8 cellular contexts compared by ENCODE assay signal in genomic region chr10:44978570-44979280, GRCh38. TPM values are rescaled to one million over a fixed set of nuclear protein-coding genes. Genes with fewer than 3 reads are reported as not detected.
DNase-seq lines count a peak whose midpoint lies in the region; ATAC-seq, FAIRE-seq and TF ChIP-seq lines count a peak whose summit lies in the region.

Gene DEPP1, minus strand, starts transcription at chr10:44978809. Its CDS starts 779 bp downstream, at chr10:44978030.

- TF ChIP-seq POLR2A in lower leg skin (IDR thresholded peaks at IDR 0.05) (peak in 1 of 2 donors; percentile 87), tibial nerve (IDR thresholded peaks at IDR 0.05) (peak; percentile 98 to 99)

- TF ChIP-seq CTCF in GM10266 (IDR thresholded peaks at IDR 0.05; ENCODE audit: control insufficient read depth, insufficient read depth, low read depth, missing control alignments) (no peak), KMS-11 (conservative IDR thresholded peaks at IDR 0.05; ENCODE audit: low read depth, low read length) (no peak), lower leg skin (IDR thresholded peaks at IDR 0.05) (no peak), tibial nerve (IDR thresholded peaks at IDR 0.05) (peak in 3 of 5 experiments; percentile 7 to 58 (median 33))

- 20 to 24% methylated on average over 12 of the region's 12 CpGs for WGBS in lower leg skin, 2 donors
- WGBS in tibial nerve, 2 donors: 17 to 20% methylated on average over 12 of the region's 12 CpGs

- peak; percentile 97 to 100 for TF ChIP-seq EP300 in tibial nerve (IDR thresholded peaks at IDR 0.05)

- peak within 1 kb of the TSS; percentile 57 for H3K27ac ChIP-seq in KMS-11
- peak within 1 kb of the TSS; percentile 86 to 97 (median 92) for H3K27ac ChIP-seq in tibial nerve

- DNase-seq in GM10266 (ENCODE audit: extremely low spot score): peak; percentile 68
- peak; percentile 93 for DNase-seq in RCC 7860 (ENCODE audit: low spot score)
- peak; percentile 90 to 97 for DNase-seq in lower leg skin (ENCODE audit: low spot score in 2 of 2)
- peak; percentile 92 to 93 for DNase-seq in tibial nerve (ENCODE audit: low spot score in 2 of 2)

- no peak within 1 kb of the TSS for H3K4me3 ChIP-seq in KMS-11 (IDR thresholded peaks at IDR 0.05; ENCODE audit: insufficient read depth, low read depth, low read length)
- peak within 1 kb of the TSS; percentile 83 for H3K4me3 ChIP-seq in endocrine pancreas (ENCODE audit: control insufficient read depth, insufficient read depth, low read length)
- H3K4me3 ChIP-seq in lower leg skin (ENCODE audit: low read depth, poor library complexity, severe bottlenecking): peak within 1 kb of the TSS; percentile 30
- peak within 1 kb of the TSS; percentile 47 to 70 (median 56) for H3K4me3 ChIP-seq in tibial nerve

- FAIRE-seq in RCC 7860 (lab: Jason Lieb, UNC): peak; percentile 79

- peaks cover 41% of the 10 kb centered on the region for H3K79me2 ChIP-seq in KMS-11 (ENCODE audit: insufficient read depth, low read depth)

- H3K4me2 ChIP-seq in KMS-11: peak within 1 kb of the TSS; percentile 91

- H3K36me3 ChIP-seq in KMS-11 (ENCODE audit: insufficient read depth) (0 out of 2 replicates have a peak, but pooled peaks cover 3% of the 10 kb centered on the region), endocrine pancreas (ENCODE audit: control insufficient read depth, insufficient read depth, low read length) (peaks cover 2% of the 10 kb centered on the region), tibial nerve (peaks cover 0 to 41% (median 6%) of the 10 kb centered on the region in 3 donors)

- ATAC-seq in GM21360 (IDR thresholded peaks at IDR 0.05; ENCODE audit: unreplicated experiment) (no peak), HG03439 (IDR thresholded peaks at IDR 0.05; ENCODE audit: unreplicated experiment) (no peak)

- H4K20me1 ChIP-seq in KMS-11 (ENCODE audit: insufficient read depth): no peaks in the 10 kb centered on the region

- intact Hi-C loops in lower leg skin (cut with DNase I; ENCODE audit: low total_unique reads): loop anchor here (5.0 kb wide), 1 partner anchor 46 kb away; no protein-coding TSS in a partner anchor

- H3K9ac ChIP-seq in KMS-11 (peak within 1 kb of the TSS; percentile 60), endocrine pancreas (ENCODE audit: control insufficient read depth, insufficient read depth, low read length) (peak within 1 kb of the TSS; percentile 99)

- H3K9me3 ChIP-seq in endocrine pancreas (ENCODE audit: control insufficient read depth, low read length) (no peaks in the 10 kb centered on the region), tibial nerve (no peaks in the 10 kb centered on the region)

- H3K4me1 ChIP-seq in KMS-11 (ENCODE audit: low read depth, poor library complexity, severe bottlenecking): peaks cover 67% of the 10 kb centered on the region
- H3K4me1 ChIP-seq in endocrine pancreas (ENCODE audit: control insufficient read depth, insufficient read depth, low read length): no peaks in the 10 kb centered on the region
- peaks cover 3 to 79% (median 61%) of the 10 kb centered on the region in 4 donors for H3K4me1 ChIP-seq in tibial nerve

- H2AFZ ChIP-seq in KMS-11 (ENCODE audit: low read depth): no peak within 1 kb of the TSS

- H3K27me3 ChIP-seq in KMS-11 (ENCODE audit: insufficient read depth, low read depth) (no peaks in the 10 kb centered on the region), endocrine pancreas (ENCODE audit: control insufficient read depth, insufficient read depth, low read length) (no peaks in the 10 kb centered on the region), tibial nerve (no peaks in the 10 kb centered on the region)

RNA-seq across cellular contexts. Expression of gene DEPP1, which starts in this region (rescaled TPM):
- 100 to 1,000 TPM in 1 of 4 donors, 10 to 100 TPM in 3; 47.3 to 144 (median 72.7) TPM for total RNA-seq in lower leg skin
- total RNA-seq in tibial nerve: 1,000 to 10,000 TPM in 1 of 4 donors, 100 to 1,000 TPM in 3; 530 to 1,439 (median 798) TPM

Comparison
In these comparisons a context has a peak if more than half of its experiments do, and no peak if none do; other contexts are left out.
1. CTCF ChIP-seq: peak in tibial nerve (3 of 5); none in GM10266 (single experiment), KMS-11 (single experiment) and lower leg skin (0 of 3).
2. Peak in every context shown above with its lines, with median percentiles within 50 percentile points of each other: DNase-seq.